ENCODE assay signal across 13 cellular contexts in genomic region chr2:190443778-190444481, GRCh38. TPM values are rescaled to one million over a fixed set of nuclear protein-coding genes. Genes with fewer than 3 reads are reported as not detected.
DNase-seq lines count a peak whose midpoint lies in the region; ATAC-seq and TF ChIP-seq lines count a peak whose summit lies in the region.
"Had no signal": no experiment of that assay in that cellular context is flagged by ENCODE, and none has a peak within 500 bp of the region (broad histone marks: within the 10 kb centered on the region; RNA-seq: fewer than 3 reads in every experiment).

No MANE protein-coding gene starts in this region.

- intact Hi-C loops in CD4-positive, alpha-beta T cell (cut with DNase I, micrococcal nuclease) = no loop called here

- TF ChIP-seq CTCF in brain microvascular endothelial cell (IDR thresholded peaks at IDR 0.05; ENCODE audit: low read depth, low read length, missing control alignments) = no peak
- TF ChIP-seq CTCF in CD4-positive, alpha-beta T cell (IDR thresholded peaks at IDR 0.05) = no peak

- no peaks in the 10 kb centered on the region for H3K9me3 Mint-ChIP-seq in CD4-positive, alpha-beta T cell

- no peak overlapping the region for H3K27ac Mint-ChIP-seq in CD4-positive, alpha-beta T cell

- CTCF ChIA-PET in CD4-positive, alpha-beta T cell (lab: Charles Lee) = no interaction called here

- peaks cover 89% of the 10 kb centered on the region for H3K4me1 Mint-ChIP-seq in CD4-positive, alpha-beta T cell (ENCODE audit: low read depth)

- POLR2A ChIA-PET in CD4-positive, alpha-beta T cell (lab: Charles Lee) = interaction anchor here (0.7 kb wide), 1 partner anchor 11 kb away, joined by 3 read pairs; no protein-coding TSS in a partner anchor

- H3K4me3 ChIP-seq in muscle layer of duodenum (ENCODE audit: low read depth in 1 of 2, low read length in 2 of 2) (no peak overlapping the region), brain microvascular endothelial cell (ENCODE audit: low read depth, low read length) (no peak overlapping the region)

- H3K27me3 ChIP-seq in muscle layer of duodenum (ENCODE audit: low read depth, low read length) = no peaks in the 10 kb centered on the region
- H3K27me3 ChIP-seq in brain microvascular endothelial cell (replicated peaks) = no peaks in the 10 kb centered on the region
- H3K27me3 ChIP-seq in CD4-positive, alpha-beta T cell (ENCODE audit: control insufficient read depth, insufficient read depth, low read length) = no peaks in the 10 kb centered on the region

- no peaks in the 10 kb centered on the region for H3K36me3 ChIP-seq in muscle layer of duodenum (ENCODE audit: control insufficient read depth in 1 of 2, insufficient read depth in 2 of 2, low read length in 2 of 2)
- no peaks in the 10 kb centered on the region for H3K36me3 ChIP-seq in brain microvascular endothelial cell (replicated peaks)

- peaks cover 3 to 41% of the 10 kb centered on the region in 2 donors for H3K4me1 ChIP-seq in muscle layer of duodenum (ENCODE audit: control insufficient read depth in 1 of 2, insufficient read depth in 2 of 2, low read length in 2 of 2)

- DNase-seq in ELR (ENCODE audit: low read depth) (peak; percentile 4), NCI-H446 treated with DMSO at 0.1 percent for 48 hours (lab: John Stamatoyannopoulos, UW) (peak; percentile 89), brain microvascular endothelial cell (no peak)
- no peak for DNase-seq in CD4-positive, alpha-beta T cell
- DNase-seq in stimulated activated CD4-positive, alpha-beta T cell treated with anti-CD3 and anti-CD28 coated beads, Interleukin-4, amount 100 ng/mL, for 4 hours = no peak
- DNase-seq: activated CD8-positive, alpha-beta memory T cell treated with anti-CD3 and anti-CD28 coated beads, Interleukin-2, amount 50 U/mL, for 4 hours; Calu3; cerebellar nuclear complex; NCI-H1048; small intestine had no signal

- no peak for ATAC-seq in CD4-positive, alpha-beta T cell (ENCODE audit: poor library complexity)
- ATAC-seq in GM21447 (IDR thresholded peaks at IDR 0.05; ENCODE audit: unreplicated experiment) = no peak

- no peak overlapping the region for H3K4me3 Mint-ChIP-seq in CD4-positive, alpha-beta T cell

- H3K27ac ChIP-seq in cingulate gyrus (ENCODE audit: low read depth, low read length) (peak overlapping the region; percentile 29), muscle layer of duodenum (ENCODE audit: low read length) (peak overlapping the region; percentile 6), brain microvascular endothelial cell (no peak overlapping the region)
- H3K27ac ChIP-seq in CD4-positive, alpha-beta T cell (ENCODE audit: low read depth, low read length) = no peak overlapping the region

- H3K9me3 ChIP-seq in muscle layer of duodenum (ENCODE audit: control insufficient read depth in 1 of 2, low read length in 2 of 2) = no peaks in the 10 kb centered on the region
- no peaks in the 10 kb centered on the region for H3K9me3 ChIP-seq in CD4-positive, alpha-beta T cell (ENCODE audit: control insufficient read depth, low read length)

- in situ Hi-C loops in brain microvascular endothelial cell (cut with HindIII; ENCODE audit: low pct_ligation_motif_present, low sequenced_read_pairs) = no loop called here

- H3K27me3 Mint-ChIP-seq in CD4-positive, alpha-beta T cell = no peaks in the 10 kb centered on the region

- peaks cover 47% of the 10 kb centered on the region for H3K36me3 Mint-ChIP-seq in CD4-positive, alpha-beta T cell (ENCODE audit: low read depth)

RNA-seq across cellular contexts. Expression of gene MFSD6, which starts 35.8 kb away (rescaled TPM):
- total RNA-seq in CD4-positive, alpha-beta T cell = 10 to 100 TPM; 41.2 to 47.8 TPM

Comparison
In these comparisons a context has a peak if more than half of its experiments do, and no peak if none do; other contexts are left out.
1. DNase-seq: peak in ELR (single experiment) and NCI-H446 treated with DMSO at 0.1 percent for 48 hours (single experiment); none in brain microvascular endothelial cell (single experiment), CD4-positive, alpha-beta T cell (0 of 10) and stimulated activated CD4-positive, alpha-beta T cell treated with anti-CD3 and anti-CD28 coated beads, Interleukin-4, amount 100 ng/mL, for 4 hours (0 of 2).
2. H3K27ac ChIP-seq: peak in cingulate gyrus (single experiment) and muscle layer of duodenum (single experiment); none in brain microvascular endothelial cell (single experiment) and CD4-positive, alpha-beta T cell (single experiment).